14 cellular contexts compared by ENCODE assay signal in genomic region chr4:24949970-24950369, GRCh38. TPM values are rescaled to one million over a fixed set of nuclear protein-coding genes. Genes with fewer than 3 reads are reported as not detected.
DNase-seq lines count a peak whose midpoint lies in the region; ATAC-seq and TF ChIP-seq lines count a peak whose summit lies in the region.
"Had no signal": no experiment of that assay in that cellular context is flagged by ENCODE, and none has a peak within 500 bp of the region (broad histone marks: within the 10 kb centered on the region; RNA-seq: fewer than 3 reads in every experiment).

No MANE protein-coding gene starts in this region.

- intact Hi-C loops in Right ventricle myocardium superior (cut with DNase I): no loop called here
- intact Hi-C loops in cardiac septum (cut with DNase I): no loop called here
- intact Hi-C loops in left cardiac atrium (cut with DNase I): no loop called here
- intact Hi-C loops in PC-3 (cut with micrococcal nuclease): no loop called here

- ATAC-seq in Right ventricle myocardium superior (ENCODE audit: poor library complexity): peak; percentile 87
- ATAC-seq in left cardiac atrium: peak; percentile 47 to 59
- ATAC-seq in PC-3: no peak

- H3K9ac ChIP-seq in PC-3 (ENCODE audit: low read length): no peak overlapping the region
- H3K9ac ChIP-seq: BLaER1 treated with 17β-estradiol and CSF1 and Interleukin-3, amounts not matched to agents 10 nM and 100 nM had no signal

- H3K79me2 ChIP-seq in PC-3 (ENCODE audit: low read length): no peaks in the 10 kb centered on the region

- H3K27me3 Mint-ChIP-seq in progenitor cell of endocrine pancreas: peaks cover 5% of the 10 kb centered on the region
- H3K27me3 Mint-ChIP-seq: CD4-positive, CD25-positive, alpha-beta regulatory T cell had no signal

- peaks cover 4% of the 10 kb centered on the region for H3K9me3 Mint-ChIP-seq in progenitor cell of endocrine pancreas (ENCODE audit: low read depth)

- no peak overlapping the region for H3K4me3 Mint-ChIP-seq in progenitor cell of endocrine pancreas (ENCODE audit: low read depth)
- H3K4me3 Mint-ChIP-seq: CD4-positive, CD25-positive, alpha-beta regulatory T cell had no signal

- H3K36me3 ChIP-seq in PC-3 (ENCODE audit: low read depth, low read length): no peaks in the 10 kb centered on the region
- H3K36me3 ChIP-seq: HAP-1 had no signal

- no peaks in the 10 kb centered on the region for H4K20me1 ChIP-seq in PC-3 (ENCODE audit: low read length)
- H4K20me1 ChIP-seq: BLaER1 treated with 17β-estradiol and CSF1 and Interleukin-3, amounts not matched to agents 10 nM and 100 nM had no signal

- no TSS peak for BruUV-seq in PC-3 (replicated peaks; lab: Mats Ljungman, UMichigan)

- H3K36me3 Mint-ChIP-seq in progenitor cell of endocrine pancreas (ENCODE audit: insufficient read depth): no peaks in the 10 kb centered on the region
- H3K36me3 Mint-ChIP-seq: CD4-positive, CD25-positive, alpha-beta regulatory T cell had no signal

- H3K4me2 ChIP-seq in PC-3 (ENCODE audit: low read length): no peak overlapping the region
- H3K4me2 ChIP-seq: BLaER1 treated with 17β-estradiol and CSF1 and Interleukin-3, amounts not matched to agents 10 nM and 100 nM had no signal

- no peaks in the 10 kb centered on the region for H3K4me1 Mint-ChIP-seq in progenitor cell of endocrine pancreas (ENCODE audit: low read depth)
- H3K4me1 Mint-ChIP-seq: CD4-positive, CD25-positive, alpha-beta regulatory T cell had no signal

- DNase-seq in Right ventricle myocardium superior: no peak
- DNase-seq in cardiac septum (ENCODE audit: low spot score): no peak
- no peak for DNase-seq in left cardiac atrium
- DNase-seq in progenitor cell of endocrine pancreas (ENCODE audit: low spot score, unreplicated experiment): no peak
- no peak for DNase-seq in activated CD8-positive, alpha-beta memory T cell treated with anti-CD3 and anti-CD28 coated beads, Interleukin-2, amount 50 U/mL, for 48 hours
- no peak for DNase-seq in stimulated activated CD4-positive, alpha-beta T cell treated with anti-CD3 and anti-CD28 coated beads, Interleukin-2, amount 100 ng/mL, for 48 hours
- no peak for DNase-seq in PC-3
- DNase-seq: 8988T; Calu3; CD4-positive, CD25-positive, alpha-beta regulatory T cell; DMS 273 treated with DMSO at 0.1 percent for 48 hours; IMR-90 had no signal

- no peaks in the 10 kb centered on the region for H3K27me3 ChIP-seq in PC-3 (ENCODE audit: low read length)
- H3K27me3 ChIP-seq: BLaER1 treated with 17β-estradiol and CSF1 and Interleukin-3, amounts not matched to agents 10 nM and 100 nM had no signal

- H3K4me3 ChIP-seq in PC-3 (ENCODE audit: low read length): no peak overlapping the region
- H3K4me3 ChIP-seq: BLaER1 treated with 17β-estradiol and CSF1 and Interleukin-3, amounts not matched to agents 10 nM and 100 nM; HAP-1 had no signal

- TF ChIP-seq CTCF in progenitor cell of endocrine pancreas (IDR thresholded peaks at IDR 0.05; ENCODE audit: unreplicated experiment): no peak
- TF ChIP-seq CTCF in PC-3 (conservative IDR thresholded peaks at IDR 0.05; ENCODE audit: low read depth, low read length): no peak

- no peaks in the 10 kb centered on the region for H3K9me3 ChIP-seq in PC-3 (ENCODE audit: low read length)
- H3K9me3 ChIP-seq: HAP-1 had no signal

- H2AFZ ChIP-seq in PC-3 (ENCODE audit: low read length): no peak overlapping the region

- no peaks in the 10 kb centered on the region for H3K4me1 ChIP-seq in PC-3 (ENCODE audit: insufficient read depth, low read length)
- H3K4me1 ChIP-seq: BLaER1 treated with 17β-estradiol and CSF1 and Interleukin-3, amounts not matched to agents 10 nM and 100 nM; HAP-1 had no signal

- CTCF ChIA-PET in PC-3 (lab: Charles Lee): no interaction called here

- POLR2A ChIA-PET in PC-3 (lab: Charles Lee; ENCODE audit: unreplicated experiment): no interaction called here

- H3F3A ChIP-seq in PC-3 (ENCODE audit: low read length, unreplicated experiment): no peaks in the 10 kb centered on the region

- no peaks in the 10 kb centered on the region for H3K9me2 ChIP-seq in PC-3 (replicated peaks; ENCODE audit: low read length)

- peak overlapping the region; percentile 19 for H3K27ac Mint-ChIP-seq in progenitor cell of endocrine pancreas
- H3K27ac Mint-ChIP-seq: CD4-positive, CD25-positive, alpha-beta regulatory T cell had no signal

- H3K27ac ChIP-seq in PC-3 (ENCODE audit: low read length): no peak overlapping the region
- H3K27ac ChIP-seq: BLaER1 treated with 17β-estradiol and CSF1 and Interleukin-3, amounts not matched to agents 10 nM and 100 nM had no signal

RNA-seq across cellular contexts. Expression of gene CCDC149, which starts 37.1 kb away (rescaled TPM):
- total RNA-seq in Right ventricle myocardium superior (10.8 TPM), cardiac septum (11.7 TPM), left cardiac atrium (10 to 100 TPM; 14.9 to 19.5 TPM), progenitor cell of endocrine pancreas (13.2 and 14.1 TPM in 2 replicates), PC-3 (2014; rRNA removed) (5.9 and 7.9 TPM in 2 replicates)
- total RNA-seq: CD4-positive, CD25-positive, alpha-beta regulatory T cell had no signal
